Comparison of ENCODE assay signal across 8 cellular contexts in the genomic region with DNA sequence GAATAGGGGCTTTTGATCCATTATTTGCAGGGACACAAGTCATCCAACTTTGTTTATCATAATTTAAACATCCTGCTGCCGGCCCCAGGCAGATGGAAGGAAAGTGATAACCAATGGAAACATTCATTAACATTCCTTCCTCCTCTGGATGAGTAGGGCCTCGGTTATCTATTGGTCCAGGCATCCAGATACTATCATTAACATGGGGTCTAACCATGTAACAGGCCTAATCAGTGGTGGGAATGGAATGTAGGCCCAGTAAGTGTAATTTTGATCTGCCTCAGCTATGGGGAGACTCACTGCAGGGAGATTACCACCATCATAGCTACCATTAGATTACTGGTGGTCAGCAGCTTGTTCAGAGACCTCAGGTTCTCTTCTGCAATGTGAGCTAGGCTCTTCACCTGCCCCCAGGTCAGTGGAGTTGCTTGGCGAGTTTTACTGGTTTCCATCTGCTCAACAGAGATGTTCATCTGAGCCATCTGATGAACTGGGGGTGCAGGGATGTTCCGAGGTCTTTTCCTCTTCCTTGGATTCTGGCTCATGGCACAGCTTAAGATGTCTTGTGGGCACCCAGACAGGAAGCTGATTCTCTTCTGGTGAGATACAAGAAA. TPM values are rescaled to one million over a fixed set of nuclear protein-coding genes. Genes with fewer than 3 reads are reported as not detected.
"Had no signal": no experiment of that assay in that cellular context is flagged by ENCODE, and none has a peak within 500 bp of the region (broad histone marks: within the 10 kb centered on the region; RNA-seq: fewer than 3 reads in every experiment).

No MANE protein-coding gene starts in this region.

RNA-seq across cellular contexts. Expression of a gene that starts 21.9 kb away (rescaled TPM):
- total RNA-seq: activated CD4-positive, alpha-beta memory T cell treated with anti-CD3 and anti-CD28 coated beads for 36 hours; activated CD4-positive, alpha-beta T cell treated with anti-CD3 and anti-CD28 coated beads for 36 hours; activated naive CD4-positive, alpha-beta T cell treated with anti-CD3 and anti-CD28 coated beads for 36 hours; activated T-helper 2 cell treated with anti-CD3 and anti-CD28 coated beads, Interferon-gamma antibody, Interleukin-2, Interleukin-4, amounts not matched to agents 10 μg/mL and 5 μg/mL and 100 μg/mL, durations not matched to agents 14 hours and 24 hours and 36 hours; chondrocyte; myocyte; neural crest cell; osteocyte had no signal
